17 cellular contexts compared by ENCODE assay signal in genomic region chr4:2245787-2246275, GRCh38. TPM values are rescaled to one million over a fixed set of nuclear protein-coding genes. Genes with fewer than 3 reads are reported as not detected.
DNase-seq lines count a peak whose midpoint lies in the region; ATAC-seq and TF ChIP-seq lines count a peak whose summit lies in the region.
"Had no signal": no experiment of that assay in that cellular context is flagged by ENCODE, and none has a peak within 500 bp of the region (broad histone marks: within the 10 kb centered on the region; RNA-seq: fewer than 3 reads in every experiment).

No MANE protein-coding gene starts in this region.

- no peaks in the 10 kb centered on the region for H4K20me1 ChIP-seq in mammary epithelial cell (ENCODE audit: insufficient read depth, low read length)

- no peak for ATAC-seq in activated CD8-positive, alpha-beta T cell treated with anti-CD3 and anti-CD28 coated beads, Interleukin-2, amount 10 ng/mL, durations not matched to agents 7 days and 5 days
- ATAC-seq in HG02840 (IDR thresholded peaks at IDR 0.05; ENCODE audit: low FRiP score, unreplicated experiment) = no peak
- ATAC-seq: left colon, Panc1, right cardiac atrium had no signal

- H3K4me3 ChIP-seq in breast epithelium = no peak overlapping the region
- no peak overlapping the region for H3K4me3 ChIP-seq in mammary epithelial cell (replicated peaks in 1 of 3; ENCODE audit: insufficient read depth in 1 of 3, low read depth in 2 of 3, low read length in 3 of 3)
- H3K4me3 ChIP-seq in tibial nerve = no peak overlapping the region

- POLR2A ChIA-PET in activated CD8-positive, alpha-beta T cell treated with anti-CD3 and anti-CD28 coated beads, Interleukin-2, amount 10 ng/mL, durations not matched to agents 7 days and 5 days (lab: Charles Lee) = no interaction called here

- DNase-seq in breast epithelium (ENCODE audit: low spot score in 2 of 2) (no peak), mammary epithelial cell (no peak), tibial nerve (ENCODE audit: low spot score in 2 of 2) (no peak), epidermal melanocyte (ENCODE audit: insufficient read length, low spot score) (no peak), NCI-H748 (lab: John Stamatoyannopoulos, UW; ENCODE audit: unreplicated experiment) (no peak)
- DNase-seq in activated CD8-positive, alpha-beta T cell treated with anti-CD3 and anti-CD28 coated beads, Interleukin-2, amount 10 ng/mL, durations not matched to agents 7 days and 5 days = peak; percentile 17
- DNase-seq: cortex of kidney; DMS153; HCEC 1CT; hypothalamus; KG1; left colon; stimulated activated naive CD4-positive, alpha-beta T cell had no signal

- intact Hi-C loops in breast epithelium (cut with DNase I; ENCODE audit: low total_unique reads) (no loop called here), mammary epithelial cell (cut with micrococcal nuclease) (no loop called here)

- no peak overlapping the region for H3K4me3 Mint-ChIP-seq in activated CD8-positive, alpha-beta T cell treated with anti-CD3 and anti-CD28 coated beads, Interleukin-2, amount 10 ng/mL, durations not matched to agents 7 days and 5 days
- H3K4me3 Mint-ChIP-seq in nephron = no peak overlapping the region

- peaks cover 2% of the 10 kb centered on the region for H3K36me3 Mint-ChIP-seq in activated CD8-positive, alpha-beta T cell treated with anti-CD3 and anti-CD28 coated beads, Interleukin-2, amount 10 ng/mL, durations not matched to agents 7 days and 5 days (ENCODE audit: low read depth)
- peaks cover 4% of the 10 kb centered on the region for H3K36me3 Mint-ChIP-seq in nephron (ENCODE audit: low read depth)

- dilution Hi-C loops in mammary epithelial cell (cut with HindIII; ENCODE audit: low sequenced_read_pairs) = no loop called here

- no peak overlapping the region for H3K9ac ChIP-seq in mammary epithelial cell (ENCODE audit: insufficient read depth, low read length)

- WGBS in mammary epithelial cell (ENCODE audit: low coverage, missing lambda C conversion rate) = 92% methylated on average over 4 of the region's 7 CpGs
- 68 to 73% methylated on average over 7 of the region's 7 CpGs for WGBS in tibial nerve, 2 donors

- no TSS peak for BruUV-seq in mammary epithelial cell (replicated peaks; lab: Mats Ljungman, UMichigan)

- CTCF ChIA-PET in mammary epithelial cell (lab: Charles Lee; ENCODE audit: low non-redundant PET) = no interaction called here
- CTCF ChIA-PET in activated CD8-positive, alpha-beta T cell treated with anti-CD3 and anti-CD28 coated beads, Interleukin-2, amount 10 ng/mL, durations not matched to agents 7 days and 5 days (lab: Charles Lee) = no interaction called here

- peaks cover 4% of the 10 kb centered on the region for H3K27me3 Mint-ChIP-seq in activated CD8-positive, alpha-beta T cell treated with anti-CD3 and anti-CD28 coated beads, Interleukin-2, amount 10 ng/mL, durations not matched to agents 7 days and 5 days (ENCODE audit: low read depth)
- H3K27me3 Mint-ChIP-seq in nephron (ENCODE audit: low read depth) = no peaks in the 10 kb centered on the region

- H3K27ac Mint-ChIP-seq in activated CD8-positive, alpha-beta T cell treated with anti-CD3 and anti-CD28 coated beads, Interleukin-2, amount 10 ng/mL, durations not matched to agents 7 days and 5 days = no peak overlapping the region
- H3K27ac Mint-ChIP-seq in nephron = peak overlapping the region; percentile 94 to 99 (median 95)

- no peak overlapping the region for H3K4me2 ChIP-seq in mammary epithelial cell (ENCODE audit: insufficient read depth, low read depth, low read length)

- H3K36me3 ChIP-seq in breast epithelium (no peaks in the 10 kb centered on the region), mammary epithelial cell (ENCODE audit: insufficient read depth, low read length) (no peaks in the 10 kb centered on the region), tibial nerve (peaks cover 4 to 42% (median 11%) of the 10 kb centered on the region in 3 donors)

- no peak for TF ChIP-seq EP300 in tibial nerve (IDR thresholded peaks at IDR 0.05)

- H3K27ac ChIP-seq in breast epithelium = peak overlapping the region; percentile 40 to 77
- H3K27ac ChIP-seq in mammary epithelial cell (ENCODE audit: insufficient read depth, low read depth, low read length) = no peak overlapping the region
- peak overlapping the region in 3 of 4 donors; percentile 51 to 82 (median 79) for H3K27ac ChIP-seq in tibial nerve

- no peak for TF ChIP-seq CTCF in breast epithelium (IDR thresholded peaks at IDR 0.05)
- no peak for TF ChIP-seq CTCF in mammary epithelial cell (conservative IDR thresholded peaks at IDR 0.05 in 1 of 2, IDR thresholded peaks at IDR 0.05 in 1 of 2; ENCODE audit: extremely low read depth in 1 of 2, insufficient read depth in 1 of 2, low read depth in 1 of 2, low read length in 2 of 2)
- no peak for TF ChIP-seq CTCF in nephron (IDR thresholded peaks at IDR 0.05; ENCODE audit: unreplicated experiment in 3 of 3)
- TF ChIP-seq CTCF in tibial nerve (IDR thresholded peaks at IDR 0.05) = no peak

- no peak for TF ChIP-seq POLR2A in breast epithelium (IDR thresholded peaks at IDR 0.05)
- no peak for TF ChIP-seq POLR2A in tibial nerve (IDR thresholded peaks at IDR 0.05)

- no peaks in the 10 kb centered on the region for H3K9me3 Mint-ChIP-seq in activated CD8-positive, alpha-beta T cell treated with anti-CD3 and anti-CD28 coated beads, Interleukin-2, amount 10 ng/mL, durations not matched to agents 7 days and 5 days (ENCODE audit: insufficient read depth)
- no peaks in the 10 kb centered on the region for H3K9me3 Mint-ChIP-seq in nephron

- H3K9me3 ChIP-seq in breast epithelium = no peaks in the 10 kb centered on the region
- no peaks in the 10 kb centered on the region for H3K9me3 ChIP-seq in mammary epithelial cell (replicated peaks; ENCODE audit: insufficient read depth, low read length)
- no peaks in the 10 kb centered on the region for H3K9me3 ChIP-seq in tibial nerve

- in situ Hi-C loops in mammary epithelial cell (cut with MboI; ENCODE audit: low sequenced_read_pairs in 2 of 2) = loop anchor here in 1 of 2 donors (25.0 kb wide), 1 partner anchor 216 kb away; the partner anchor contains the start of gene RNF4

- H3K4me1 Mint-ChIP-seq in activated CD8-positive, alpha-beta T cell treated with anti-CD3 and anti-CD28 coated beads, Interleukin-2, amount 10 ng/mL, durations not matched to agents 7 days and 5 days (ENCODE audit: low read depth) = peaks cover 25% of the 10 kb centered on the region
- peaks cover 28% of the 10 kb centered on the region for H3K4me1 Mint-ChIP-seq in nephron

- H2AFZ ChIP-seq in mammary epithelial cell (ENCODE audit: low read depth, low read length) = no peak overlapping the region

- H3K27me3 ChIP-seq in breast epithelium (no peaks in the 10 kb centered on the region), mammary epithelial cell (ENCODE audit: insufficient read depth, low read length) (no peaks in the 10 kb centered on the region), tibial nerve (no peaks in the 10 kb centered on the region)

- H3K4me1 ChIP-seq in breast epithelium = peaks cover 0 to 4% of the 10 kb centered on the region in 2 donors
- peaks cover 17% of the 10 kb centered on the region for H3K4me1 ChIP-seq in mammary epithelial cell (ENCODE audit: insufficient read depth, low read length)
- H3K4me1 ChIP-seq in tibial nerve = peaks cover 0 to 52% (median 27%) of the 10 kb centered on the region in 4 donors

- peaks cover 11% of the 10 kb centered on the region for H3K79me2 ChIP-seq in mammary epithelial cell (ENCODE audit: insufficient read depth, low read length)

RNA-seq across cellular contexts. Expression of gene HAUS3, which starts 3.9 kb away (rescaled TPM):
- total RNA-seq in breast epithelium (10 to 100 TPM; 14.1 to 19.6 (median 17.4) TPM), mammary epithelial cell (10 to 100 TPM in 1 of 2 donors, 1 to 10 TPM in 1; 9.2 to 12.8 TPM), tibial nerve (10 to 100 TPM in 3 of 4 donors, 1 to 10 TPM in 1; 9.6 to 20.1 (median 17.5) TPM)
- 4.2 TPM for polyA plus RNA-seq in mammary epithelial cell
- polyA minus RNA-seq in mammary epithelial cell = 3.5 TPM
- total RNA-seq in activated CD8-positive, alpha-beta T cell treated with anti-CD3 and anti-CD28 coated beads, Interleukin-2, amount 10 ng/mL, durations not matched to agents 7 days and 5 days = 10 to 100 TPM; 22.0 to 25.8 TPM

RNA-seq across cellular contexts. Expression of gene POLN, which starts 3.9 kb away (rescaled TPM):
- 1 to 10 TPM; 3.3 to 4.7 (median 4.3) TPM for total RNA-seq in breast epithelium
- under 1 TPM; 0.42 to 0.83 TPM for total RNA-seq in mammary epithelial cell
- 0.18 TPM for polyA plus RNA-seq in mammary epithelial cell
- polyA minus RNA-seq in mammary epithelial cell = not detected
- total RNA-seq in activated CD8-positive, alpha-beta T cell treated with anti-CD3 and anti-CD28 coated beads, Interleukin-2, amount 10 ng/mL, durations not matched to agents 7 days and 5 days = 1 to 10 TPM; 2.4 to 2.5 TPM
- total RNA-seq in tibial nerve = 1 to 10 TPM; 3.3 to 9.6 (median 5.5) TPM

RNA-seq across cellular contexts. Expression of gene MXD4, which starts 16.1 kb away (rescaled TPM):
- 10 to 100 TPM; 34.7 to 55.8 (median 37.9) TPM for total RNA-seq in breast epithelium
- 10 to 100 TPM; 26.0 to 36.8 TPM for total RNA-seq in mammary epithelial cell
- polyA plus RNA-seq in mammary epithelial cell = 17.8 TPM
- 12.4 TPM for polyA minus RNA-seq in mammary epithelial cell
- 1 to 10 TPM; 5.9 to 6.9 TPM for total RNA-seq in activated CD8-positive, alpha-beta T cell treated with anti-CD3 and anti-CD28 coated beads, Interleukin-2, amount 10 ng/mL, durations not matched to agents 7 days and 5 days
- total RNA-seq in tibial nerve = 10 to 100 TPM; 62.4 to 77.1 (median 62.9) TPM
